Comparison of ENCODE assay signal across 1 cellular context in genomic region chr16:2551420-2551889, GRCh38.
TF ChIP-seq lines count a peak whose summit lies in the region.

No MANE protein-coding gene starts in this region.

TF ChIP-seq in GM23338, 12 proteins besides CTCF, POLR2A, EP300 and RAD21:
- TF ChIP-seq CREB1 (CRISPR knock-in tag; IDR thresholded peaks at IDR 0.05; ENCODE audit: low read depth) = peak; percentile 42; the same call in 1 of the 2 replicates
